In genomic region chr12:85266391-85266790, GRCh38 we compare ENCODE assay signal across 27 cellular contexts. TPM values are rescaled to one million over a fixed set of nuclear protein-coding genes. Genes with fewer than 3 reads are reported as not detected.
"Had no signal": no experiment of that assay in that cellular context is flagged by ENCODE, and none has a peak within 500 bp of the region (broad histone marks: within the 10 kb centered on the region; RNA-seq: fewer than 3 reads in every experiment).

No MANE protein-coding gene starts in this region.

- H3K4me3 ChIP-seq: PC-9, Peyer's patch, SJSA1 had no signal

- H3K9me2 ChIP-seq: SK-N-SH had no signal

- H3K27me3 ChIP-seq: Peyer's patch, SJSA1 had no signal

- H3K27ac ChIP-seq: PC-9, Peyer's patch, SJSA1 had no signal

- H3K4me2 ChIP-seq: PC-9, SK-N-SH had no signal

- H3K4me1 ChIP-seq: Peyer's patch, SJSA1 had no signal

- H2AFZ ChIP-seq: PC-9 had no signal

- H3K9ac ChIP-seq: SK-N-SH had no signal

- DNase-seq: IMR-90, Karpas-422, KG1, MM.1S, NCI-H1048, NCI-H1105, NCI-H1417, NCI-H1436 treated with DMSO at 0.1 percent for 48 hours, NCI-H1694 treated with DMSO at 0.1 percent for 48 hours, NCI-H1930, NCI-H2081, NCI-H2107, NCI-H2227 treated with DMSO at 0.1 percent for 48 hours, NCI-H524 treated with DMSO at 0.1 percent for 48 hours, NCI-H69, NCI-H774, PC-9, Peyer's patch, Right ventricle myocardium superior, SIG-M5, SK-N-SH, SW 1271, T-cell had no signal

- H3K9me3 ChIP-seq: Peyer's patch, SJSA1, SK-N-SH had no signal

- FAIRE-seq: HepG2 had no signal

- H3K36me3 ChIP-seq: Peyer's patch, SJSA1 had no signal

RNA-seq across cellular contexts. Expression of gene ALX1, which starts 13.6 kb away (rescaled TPM):
- total RNA-seq: HepG2, HT1080, IMR-90, M059J, PC-9, Peyer's patch, Right ventricle myocardium superior, SJSA1, T-cell had no signal
- polyA plus RNA-seq: HepG2, IMR-90, SK-N-SH had no signal
